In genomic region chr14:101767618-101768362, GRCh38 we compare ENCODE assay signal across 29 cellular contexts. TPM values are rescaled to one million over a fixed set of nuclear protein-coding genes. Genes with fewer than 3 reads are reported as not detected.
DNase-seq lines count a peak whose midpoint lies in the region; TF ChIP-seq lines count a peak whose summit lies in the region.
"Had no signal": no experiment of that assay in that cellular context is flagged by ENCODE, and none has a peak within 500 bp of the region (broad histone marks: within the 10 kb centered on the region; RNA-seq: fewer than 3 reads in every experiment).

No MANE protein-coding gene starts in this region.

- peak overlapping the region; percentile 54 for H3K27ac Mint-ChIP-seq in MCF 10A (ENCODE audit: low read depth, unreplicated experiment)
- peak overlapping the region; percentile 25 to 78 (median 67) for H3K27ac Mint-ChIP-seq in immature natural killer cell
- H3K27ac Mint-ChIP-seq: HFFc6 had no signal

- POLR2A ChIA-PET in MCF 10A (lab: Yijun Ruan, JAX) = interaction anchor here (0.8 to 2.1 kb wide), 4 partner anchors 37 to 180 kb away, joined by 3 to 7 read pairs (median 6); no protein-coding TSS in a partner anchor
- POLR2A ChIA-PET in PC-9 (lab: Charles Lee; ENCODE audit: unreplicated experiment) = interaction anchor here (0.6 kb wide), 1 partner anchor 742 kb away, joined by 4 read pairs; no protein-coding TSS in a partner anchor

- H2AFZ ChIP-seq in mammary epithelial cell (ENCODE audit: low read depth, low read length) = no peak overlapping the region
- H2AFZ ChIP-seq in PC-9 = no peak overlapping the region

- H3K4me1 Mint-ChIP-seq in MCF 10A (ENCODE audit: insufficient read depth, unreplicated experiment) = peaks cover 18% of the 10 kb centered on the region
- peaks cover 64 to 88% of the 10 kb centered on the region in 2 donors for H3K4me1 Mint-ChIP-seq in immature natural killer cell

- dilution Hi-C loops in mammary epithelial cell (cut with HindIII; ENCODE audit: low sequenced_read_pairs) = no loop called here

- H3K4me2 ChIP-seq in mammary epithelial cell (ENCODE audit: insufficient read depth, low read depth, low read length) = no peak overlapping the region
- no peak overlapping the region for H3K4me2 ChIP-seq in PC-9
- H3K4me2 ChIP-seq: A549, SK-N-SH had no signal

- CTCF ChIA-PET in MCF 10A (lab: Yijun Ruan, JAX) (no interaction called here), mammary epithelial cell (lab: Charles Lee; ENCODE audit: low non-redundant PET) (no interaction called here), PC-9 (lab: Charles Lee) (interaction anchor here (1.8 kb wide), 1 partner anchor 37 kb away, joined by 5 read pairs; no protein-coding TSS in a partner anchor)

- peaks cover 30% of the 10 kb centered on the region for H3K36me3 Mint-ChIP-seq in MCF 10A (ENCODE audit: insufficient read depth, unreplicated experiment)
- peaks cover 23 to 40% (median 36%) of the 10 kb centered on the region in 3 donors for H3K36me3 Mint-ChIP-seq in immature natural killer cell

- H3K9me3 Mint-ChIP-seq in MCF 10A (ENCODE audit: unreplicated experiment) = no peaks in the 10 kb centered on the region
- no peaks in the 10 kb centered on the region for H3K9me3 Mint-ChIP-seq in immature natural killer cell
- H3K9me3 Mint-ChIP-seq: CD8-positive, alpha-beta memory T cell; HFFc6 had no signal

- H3K36me3 ChIP-seq in mammary epithelial cell (ENCODE audit: insufficient read depth, low read length) = peaks cover 5% of the 10 kb centered on the region
- H3K36me3 ChIP-seq in PC-9 (ENCODE audit: low read depth) = peaks cover 27% of the 10 kb centered on the region
- H3K36me3 ChIP-seq in stomach = peaks cover 10 to 34% (median 28%) of the 10 kb centered on the region in 4 donors

- intact Hi-C loops in MCF 10A (cut with micrococcal nuclease) (no loop called here), mammary epithelial cell (cut with micrococcal nuclease) (no loop called here), PC-9 (cut with micrococcal nuclease; ENCODE audit: unreplicated experiment) (no loop called here), stomach (cut with DNase I; ENCODE audit: low total_unique reads) (no loop called here)

- TF ChIP-seq CTCF in MCF 10A (IDR thresholded peaks at IDR 0.05; ENCODE audit: unreplicated experiment) (no peak), mammary epithelial cell (conservative IDR thresholded peaks at IDR 0.05 in 1 of 2, IDR thresholded peaks at IDR 0.05 in 1 of 2; ENCODE audit: extremely low read depth in 1 of 2, insufficient read depth in 1 of 2, low read depth in 1 of 2, low read length in 2 of 2) (no peak), PC-9 (conservative IDR thresholded peaks at IDR 0.05) (0 out of 2 replicates have a peak, but pooled peaks have one; percentile 19), stomach (IDR thresholded peaks at IDR 0.05) (no peak)

- H3K9me3 ChIP-seq in mammary epithelial cell (replicated peaks; ENCODE audit: insufficient read depth, low read length) = no peaks in the 10 kb centered on the region
- no peaks in the 10 kb centered on the region for H3K9me3 ChIP-seq in PC-9 (ENCODE audit: insufficient read depth, low read depth)
- H3K9me3 ChIP-seq in stomach = no peaks in the 10 kb centered on the region
- H3K9me3 ChIP-seq: A549, HAP-1, Peyer's patch, SK-N-SH had no signal

- H3K9ac ChIP-seq in mammary epithelial cell (ENCODE audit: insufficient read depth, low read length) = no peak overlapping the region
- H3K9ac ChIP-seq: SK-N-SH had no signal

- no TSS peak for BruUV-seq in MCF 10A (replicated peaks; lab: Mats Ljungman, UMichigan)
- no TSS peak for BruUV-seq in mammary epithelial cell (replicated peaks; lab: Mats Ljungman, UMichigan)
- no TSS peak for BruUV-seq in PC-9 (replicated peaks; lab: Mats Ljungman, UMichigan)

- in situ Hi-C loops in mammary epithelial cell (cut with MboI; ENCODE audit: low sequenced_read_pairs in 2 of 2) = no loop called here

- H3K79me2 ChIP-seq in mammary epithelial cell (ENCODE audit: insufficient read depth, low read length) = no peaks in the 10 kb centered on the region
- H3K79me2 ChIP-seq in PC-9 (ENCODE audit: low read depth) = peaks cover 13% of the 10 kb centered on the region

- WGBS in mammary epithelial cell (ENCODE audit: low coverage, missing lambda C conversion rate) = 75% methylated on average over 5 of the region's 7 CpGs
- 87 to 90% (median 88%) methylated on average over 7 of the region's 7 CpGs for WGBS in stomach, 5 donors

- H3K4me1 ChIP-seq in mammary epithelial cell (ENCODE audit: insufficient read depth, low read length) (no peaks in the 10 kb centered on the region), PC-9 (replicated peaks; ENCODE audit: insufficient read depth) (peaks cover 35% of the 10 kb centered on the region), stomach (peaks cover 2 to 34% (median 19%) of the 10 kb centered on the region in 4 donors)
- H3K4me1 ChIP-seq: A549, HAP-1 had no signal

- no peak overlapping the region for H3K27ac ChIP-seq in mammary epithelial cell (ENCODE audit: insufficient read depth, low read depth, low read length)
- H3K27ac ChIP-seq in PC-9 = no peak overlapping the region
- H3K27ac ChIP-seq in stomach = no peak overlapping the region
- H3K27ac ChIP-seq: A549, Peyer's patch had no signal

- DNase-seq in MCF 10A (ENCODE audit: unreplicated experiment) = no peak
- no peak for DNase-seq in mammary epithelial cell
- DNase-seq in PC-9 = peak in 1 of 2 experiments; percentile 32
- no peak for DNase-seq in immature natural killer cell
- DNase-seq in dedifferentiated amniotic fluid mesenchymal stem cell (ENCODE audit: extremely low spot score) = no peak
- no peak for DNase-seq in NCI-H510A treated with DMSO at 0.1 percent for 48 hours (lab: John Stamatoyannopoulos, UW)
- DNase-seq in stomach = no peak
- DNase-seq: AML-193; C1 segment of cervical spinal cord; CD8-positive, alpha-beta memory T cell; DMS 273 treated with DMSO at 0.1 percent for 48 hours; DMS79; EL; GDM1; GOT3; HFFc6; KG1; NCI-H1048; NCI-H1417 treated with DMSO at 0.1 percent for 48 hours; NCI-H1694 treated with DMSO at 0.1 percent for 48 hours; NCI-H2081; NCI-H2227 treated with DMSO at 0.1 percent for 48 hours; NCI-H69; SHP77 treated with DMSO at 0.1 percent for 48 hours; SK-N-SH had no signal

- no peak for TF ChIP-seq EP300 in stomach (IDR thresholded peaks at IDR 0.05)

- H3F3A ChIP-seq in PC-9 (ENCODE audit: insufficient read depth, low read depth) = peaks cover 45% of the 10 kb centered on the region

- H3K27me3 ChIP-seq in mammary epithelial cell (ENCODE audit: insufficient read depth, low read length) (no peaks in the 10 kb centered on the region), PC-9 (ENCODE audit: insufficient read depth, low read depth) (no peaks in the 10 kb centered on the region), stomach (no peaks in the 10 kb centered on the region)
- H3K27me3 ChIP-seq: Peyer's patch had no signal

- H3K27me3 Mint-ChIP-seq in MCF 10A (ENCODE audit: insufficient read depth, unreplicated experiment) (no peaks in the 10 kb centered on the region), immature natural killer cell (ENCODE audit: low read depth in 3 of 3) (peaks cover 0 to 12% (median 9%) of the 10 kb centered on the region in 3 donors)

- H3K9me2 ChIP-seq in PC-9 (ENCODE audit: insufficient read depth) = no peaks in the 10 kb centered on the region
- H3K9me2 ChIP-seq: SK-N-SH had no signal

- H3K4me3 ChIP-seq in mammary epithelial cell (replicated peaks in 1 of 3; ENCODE audit: insufficient read depth in 1 of 3, low read depth in 2 of 3, low read length in 3 of 3) = no peak overlapping the region
- no peak overlapping the region for H3K4me3 ChIP-seq in PC-9
- no peak overlapping the region for H3K4me3 ChIP-seq in stomach
- H3K4me3 ChIP-seq: A549, GM12878, HAP-1, Peyer's patch had no signal

- H4K20me1 ChIP-seq in mammary epithelial cell (ENCODE audit: insufficient read depth, low read length) (no peaks in the 10 kb centered on the region), PC-9 (ENCODE audit: insufficient read depth) (0 out of 2 replicates have a peak, but pooled peaks cover 13% of the 10 kb centered on the region)

- no peak overlapping the region for H3K4me3 Mint-ChIP-seq in MCF 10A (ENCODE audit: unreplicated experiment)
- no peak overlapping the region for H3K4me3 Mint-ChIP-seq in immature natural killer cell
- H3K4me3 Mint-ChIP-seq: HFFc6 had no signal

- no peak for TF ChIP-seq POLR2A in stomach (IDR thresholded peaks at IDR 0.05)

RNA-seq across cellular contexts. Expression of gene PPP2R5C, which starts 6.3 kb away (rescaled TPM):
- 118 and 122 TPM in 2 replicates for total RNA-seq in MCF 10A (2022)
- 100 to 1,000 TPM in 1 of 2 donors, 10 to 100 TPM in 1; 85.0 to 110 TPM for total RNA-seq in mammary epithelial cell
- 56.4 TPM for polyA plus RNA-seq in mammary epithelial cell
- 105 TPM for polyA minus RNA-seq in mammary epithelial cell
- 301 and 401 TPM in 2 replicates for total RNA-seq in PC-9 (2021)
- 100 to 1,000 TPM; 214 to 250 (median 236) TPM for polyA plus RNA-seq in immature natural killer cell
- total RNA-seq in stomach = 100 to 1,000 TPM in 2 of 5 donors, 10 to 100 TPM in 3; 19.7 to 175 (median 98.0) TPM
- 10 to 100 TPM; 56.6 to 85.2 (median 80.4) TPM for polyA plus RNA-seq in stomach
